8 cellular contexts compared by ENCODE assay signal in the genomic region with DNA sequence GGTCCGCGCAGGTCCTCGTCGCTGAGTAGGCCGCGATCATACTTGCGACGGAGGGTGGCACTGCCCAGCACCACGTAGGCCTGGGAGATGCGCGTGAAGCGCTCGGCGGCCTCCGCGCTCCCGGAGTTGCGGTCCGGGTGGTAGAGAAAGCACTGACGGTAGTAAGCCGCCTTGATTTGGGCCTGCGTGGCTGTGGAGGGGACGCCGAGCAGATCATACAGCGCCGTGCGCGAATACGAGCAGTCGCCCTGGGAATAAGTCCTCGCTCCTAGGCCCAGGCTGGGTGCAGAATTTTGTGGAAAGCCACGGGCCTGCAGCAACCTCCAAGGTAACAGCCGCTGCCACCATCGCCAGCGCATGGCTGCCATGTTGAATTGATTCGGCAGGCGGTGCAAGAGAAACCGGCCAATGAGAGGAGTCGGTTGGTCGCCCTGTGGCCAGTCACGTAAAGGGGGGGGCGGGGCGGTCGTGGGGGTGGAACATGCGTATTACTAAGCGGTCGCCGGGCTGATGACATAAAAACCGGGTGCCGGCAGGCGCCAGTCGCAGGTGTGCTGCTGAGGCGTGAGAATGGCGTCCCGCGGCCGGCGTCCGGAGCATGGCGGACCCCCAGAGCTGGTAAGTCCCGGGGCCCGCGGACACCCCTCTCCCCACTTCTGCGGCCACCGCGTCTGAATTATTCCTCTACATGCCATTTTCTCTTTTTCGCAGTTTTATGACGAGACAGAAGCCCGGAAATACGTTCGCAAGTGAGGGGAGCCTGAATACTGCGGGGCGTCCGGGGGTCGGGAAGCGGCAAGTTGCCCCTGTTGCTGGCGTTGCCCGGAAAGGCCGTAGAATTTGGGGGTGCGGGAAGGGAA. TPM values are rescaled to one million over a fixed set of nuclear protein-coding genes. Genes with fewer than 3 reads are reported as not detected.
A peak's percentile ranks its signal among the peaks of the same experiment; 100 is the strongest.
DNase-seq lines count a peak whose midpoint lies in the region; ATAC-seq lines count a peak whose summit lies in the region.

A gene with protein sequence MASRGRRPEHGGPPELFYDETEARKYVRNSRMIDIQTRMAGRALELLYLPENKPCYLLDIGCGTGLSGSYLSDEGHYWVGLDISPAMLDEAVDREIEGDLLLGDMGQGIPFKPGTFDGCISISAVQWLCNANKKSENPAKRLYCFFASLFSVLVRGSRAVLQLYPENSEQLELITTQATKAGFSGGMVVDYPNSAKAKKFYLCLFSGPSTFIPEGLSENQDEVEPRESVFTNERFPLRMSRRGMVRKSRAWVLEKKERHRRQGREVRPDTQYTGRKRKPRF (plus strand): TSS at position 542 of the 860 bp plus-strand sequence. CDS start 29 bp downstream, at position 571.
A gene (minus strand): TSS at position 398 of the 860 bp plus-strand sequence. CDS start 30 bp downstream, at position 368.

- no peak within 1 kb of the TSS for H2BK5ac ChIP-seq in mesendoderm (ENCODE audit: low read length)

- H3K27ac Mint-ChIP-seq in effector memory CD8-positive, alpha-beta T cell = peak within 1 kb of the TSS; percentile 97 to 98

- peak within 1 kb of the TSS; percentile 40 for H4K8ac ChIP-seq in mesendoderm (ENCODE audit: low read depth, low read length)

- H3K36me3 Mint-ChIP-seq in effector memory CD8-positive, alpha-beta T cell (ENCODE audit: insufficient read depth) = peaks cover 44% of the 10 kb centered on the region

- DNase-seq in COLO829 (ENCODE audit: low spot score) (peak; percentile 96), HT-29 (ENCODE audit: low spot score) (peak; percentile 97), mesendoderm (peak; percentile 98)
- DNase-seq in NK-92 treated with Interleukin-12 subunit alpha and Interleukin-12 subunit beta, amount 100 ng/mL, for 24 hours (lab: John Stamatoyannopoulos, UW) = peak; percentile 99
- peak; percentile 95 to 96 for DNase-seq in activated CD8-positive, alpha-beta memory T cell treated with anti-CD3 and anti-CD28 coated beads for 4 hours (ENCODE audit: low read depth in 2 of 2)
- peak; percentile 85 to 89 (median 87) for DNase-seq in effector memory CD8-positive, alpha-beta T cell
- peak; percentile 92 for DNase-seq in stimulated activated CD8-positive, alpha-beta memory T cell treated with anti-CD3 and anti-CD28 coated beads, Interleukin-12 subunit alpha, Interleukin-12 subunit beta, amount 100 ng/mL, for 4 hours (ENCODE audit: low read depth)

- H3K4me3 ChIP-seq in mesendoderm (ENCODE audit: low read length) = peak within 1 kb of the TSS; percentile 90

- peaks cover 16 to 21% of the 10 kb centered on the region in 2 donors for H3K4me1 Mint-ChIP-seq in effector memory CD8-positive, alpha-beta T cell (ENCODE audit: low read depth in 2 of 2)

- no peak within 1 kb of the TSS for H3K27ac ChIP-seq in mesendoderm (ENCODE audit: low read depth, low read length)

- peak within 1 kb of the TSS; percentile 97 for H3K56ac ChIP-seq in mesendoderm (ENCODE audit: low read length)

- peak; percentile 85 for ATAC-seq in GM21360 (IDR thresholded peaks at IDR 0.05; ENCODE audit: unreplicated experiment)
- ATAC-seq in effector memory CD8-positive, alpha-beta T cell (replicated peaks) = peak; percentile 96

- no peak within 1 kb of the TSS for H4K5ac ChIP-seq in mesendoderm (ENCODE audit: low read length)

- no CpG with 5 or more reads among the region's 80 CpGs for WGBS in mesendoderm (ENCODE audit: extremely low coverage, insufficient coverage, low lambda C conversion rate)

- H3K9me3 Mint-ChIP-seq in effector memory CD8-positive, alpha-beta T cell = no peaks in the 10 kb centered on the region

- H2BK15ac ChIP-seq in mesendoderm (replicated peaks; ENCODE audit: low read depth) = no peak within 1 kb of the TSS

- H3K27me3 Mint-ChIP-seq in effector memory CD8-positive, alpha-beta T cell = no peaks in the 10 kb centered on the region

- H3K4me1 ChIP-seq in mesendoderm (ENCODE audit: control insufficient read depth, low read depth, low read length) = peaks cover 4% of the 10 kb centered on the region

- H2AK5ac ChIP-seq in mesendoderm (ENCODE audit: low read length) = no peak within 1 kb of the TSS

- H2BK120ac ChIP-seq in mesendoderm (ENCODE audit: low read depth, low read length) = no peak within 1 kb of the TSS

- peaks cover 5% of the 10 kb centered on the region for H3K36me3 ChIP-seq in mesendoderm (ENCODE audit: control insufficient read depth, insufficient read depth, low read length)

- H3K79me1 ChIP-seq in mesendoderm (ENCODE audit: low read length) = peaks cover 28% of the 10 kb centered on the region

- peak within 1 kb of the TSS; percentile 96 to 99 for H3K4me3 Mint-ChIP-seq in effector memory CD8-positive, alpha-beta T cell

- H3K23ac ChIP-seq in mesendoderm (ENCODE audit: low read length) = no peak within 1 kb of the TSS

- peak within 1 kb of the TSS; percentile 92 for H3K9ac ChIP-seq in mesendoderm (ENCODE audit: low read length)

- no peak within 1 kb of the TSS for H3K4ac ChIP-seq in mesendoderm (ENCODE audit: low read depth, low read length)

- H3K79me2 ChIP-seq in mesendoderm (ENCODE audit: control insufficient read depth, insufficient read depth, low read length) = peaks cover 48% of the 10 kb centered on the region

- peak within 1 kb of the TSS; percentile 41 for H3K18ac ChIP-seq in mesendoderm (ENCODE audit: low read length)

- H3K4me2 ChIP-seq in mesendoderm (ENCODE audit: low read length) = peak within 1 kb of the TSS; percentile 86

- no peaks in the 10 kb centered on the region for H3K27me3 ChIP-seq in mesendoderm (ENCODE audit: insufficient read depth, low read length, poor library complexity)

RNA-seq across cellular contexts. Expression of the first gene that starts in this region (rescaled TPM):
- 127 and 151 TPM in 2 replicates for total RNA-seq in HT-29 (2014; rRNA removed; shearing (Covaris generic))
- 149 TPM for polyA plus RNA-seq in mesendoderm (2013, experiment 1 of 2)
- 149 TPM for polyA plus RNA-seq in mesendoderm (2013, experiment 2 of 2)

RNA-seq across cellular contexts. Expression of the second gene that starts in this region (rescaled TPM):
- total RNA-seq in HT-29 (2014; rRNA removed; shearing (Covaris generic)) = 6.7 and 7.4 TPM in 2 replicates
- 7.6 TPM for polyA plus RNA-seq in mesendoderm (2013, experiment 1 of 2)
- 7.6 TPM for polyA plus RNA-seq in mesendoderm (2013, experiment 2 of 2)
